ENCODE assay signal across 20 cellular contexts in genomic region chr1:11245248-11245647, GRCh38. TPM values are rescaled to one million over a fixed set of nuclear protein-coding genes. Genes with fewer than 3 reads are reported as not detected.
"Had no signal": no experiment of that assay in that cellular context is flagged by ENCODE, and none has a peak within 500 bp of the region (broad histone marks: within the 10 kb centered on the region; RNA-seq: fewer than 3 reads in every experiment).

No MANE protein-coding gene starts in this region.

- DNase-seq: activated CD4-positive, alpha-beta T cell treated with anti-CD3 and anti-CD28 coated beads, Interleukin-2, amount 50 U/mL, for 48 hours; activated effector memory CD4-positive, alpha-beta T cell treated with anti-CD3 and anti-CD28 coated beads, Interleukin-2, amount 50 U/mL, for 16 hours; dorsolateral prefrontal cortex; hypothalamus; left cardiac atrium; lower lobe of right lung; naive B cell; right lobe of liver; spleen; stimulated activated CD4-positive, alpha-beta T cell treated with anti-CD3 and anti-CD28 coated beads, Interleukin-1b, Interleukin-23, amount 100 ng/mL, for 48 hours; stimulated activated naive CD4-positive, alpha-beta T cell treated with Interleukin-2 at 50 U/mL for 16 hours; testis; upper lobe of right lung had no signal

- H3K4me3 Mint-ChIP-seq: mesothelial cell of epicardium, naive B cell had no signal

- H3K4me1 Mint-ChIP-seq: mesothelial cell of epicardium had no signal

- H3K27ac ChIP-seq: breast epithelium, lower lobe of right lung, neutrophil, testis, upper lobe of right lung had no signal

- H3K9me3 Mint-ChIP-seq: activated naive CD4-positive, alpha-beta T cell treated with anti-CD3 and anti-CD28 coated beads, Interleukin-2, amount 50 U/mL, for 72 hours; naive B cell had no signal

- H3K27me3 Mint-ChIP-seq: naive B cell, progenitor cell of endocrine pancreas had no signal

- H3K27ac Mint-ChIP-seq: mesothelial cell of epicardium, progenitor cell of endocrine pancreas had no signal

RNA-seq across cellular contexts. Expression of gene ANGPTL7, which starts 56.1 kb away (rescaled TPM):
- total RNA-seq: activated naive CD4-positive, alpha-beta T cell treated with anti-CD3 and anti-CD28 coated beads, Interleukin-2, amount 50 U/mL, for 72 hours; esophagus mucosa; mesothelial cell of epicardium; progenitor cell of endocrine pancreas; right lobe of liver; spleen; T-helper 2 cell treated with Interferon-gamma antibody and Interleukin-4, amounts not matched to agents 100 ng/mL and 5 ng/mL, for 36 hours; testis had no signal
